ENCODE assay signal across 1 cellular context in the genomic region with DNA sequence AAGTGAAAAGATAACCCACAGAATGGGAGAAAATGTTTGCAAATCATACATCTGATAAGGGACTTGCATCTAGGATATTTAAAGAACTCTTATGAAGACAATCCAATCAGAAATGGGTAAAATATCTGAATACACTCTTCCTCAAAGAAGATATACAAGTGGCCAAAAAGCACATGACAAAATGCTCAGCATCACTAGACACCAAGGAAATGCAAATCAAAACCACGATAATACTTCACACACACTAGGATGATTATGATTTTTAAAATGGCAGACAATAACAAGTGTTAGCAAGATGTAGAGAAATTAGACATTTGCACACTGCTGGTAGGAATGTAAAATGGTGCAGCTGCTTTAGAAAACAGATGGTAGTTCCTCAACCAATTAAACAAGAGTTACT.
TF ChIP-seq lines count a peak whose summit lies in the region.

No MANE protein-coding gene starts in this region.

TF ChIP-seq in HepG2, 621 proteins besides CTCF, POLR2A, EP300 and RAD21:
- TF ChIP-seq ZNF616 (CRISPR knock-in tag; IDR thresholded peaks at IDR 0.05; ENCODE audit: low read depth), result no peak
- TF ChIP-seq FOSL1 (CRISPR knock-in tag; IDR thresholded peaks at IDR 0.05; ENCODE audit: borderline replicate concordance), result no peak
- 0 out of 2 replicates have a peak, but pooled peaks have one; percentile 18 for TF ChIP-seq ZNF7 (CRISPR knock-in tag; IDR thresholded peaks at IDR 0.05)
